Comparison of ENCODE assay signal across 18 cellular contexts in the genomic region with DNA sequence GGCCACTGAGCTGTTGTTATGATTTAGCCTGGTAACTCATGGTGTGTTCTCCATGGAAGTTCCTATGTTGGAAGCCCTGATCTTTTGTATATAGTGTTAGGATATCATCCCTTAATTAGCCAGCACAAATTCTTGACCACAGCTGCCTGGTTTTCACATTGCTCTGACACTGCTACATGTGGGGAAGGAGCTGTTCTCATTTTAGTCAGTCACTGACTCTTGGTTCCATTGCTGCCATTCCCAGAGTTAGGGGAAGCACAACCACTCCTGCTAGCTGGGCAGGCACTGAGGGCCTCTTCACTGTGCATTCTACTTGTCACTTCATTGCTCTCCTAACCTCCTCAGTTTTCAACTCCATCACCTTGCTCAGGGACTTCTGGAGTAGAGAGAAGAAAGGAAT.
"Had no signal": no experiment of that assay in that cellular context is flagged by ENCODE, and none has a peak within 500 bp of the region (broad histone marks: within the 10 kb centered on the region; RNA-seq: fewer than 3 reads in every experiment).

No MANE protein-coding gene starts in this region.

- H3K36me3 ChIP-seq: adrenal gland, left ventricle myocardium inferior, pancreas had no signal

- H3K4me1 ChIP-seq: adrenal gland, testis had no signal

- H3K4me3 ChIP-seq: adrenal gland, esophagus muscularis mucosa, left ventricle myocardium inferior, pancreas, testis had no signal

- H3K4me3 Mint-ChIP-seq: immature natural killer cell; naive B cell; stimulated activated effector memory CD8-positive, alpha-beta T cell treated with anti-CD3 and anti-CD28 coated beads, Interleukin-12 subunit alpha, Interleukin-12 subunit beta, amount 100 ng/mL, for 72 hours had no signal

- H3K27ac ChIP-seq: adrenal gland, esophagus muscularis mucosa, left ventricle myocardium inferior, pancreas, testis had no signal

- DNase-seq: activated CD8-positive, alpha-beta memory T cell treated with anti-CD3 and anti-CD28 coated beads for 24 hours; activated CD8-positive, alpha-beta memory T cell treated with anti-CD3 and anti-CD28 coated beads, Interleukin-2, amount 50 U/mL, for 48 hours; activated effector memory CD4-positive, alpha-beta T cell treated with anti-CD3 and anti-CD28 coated beads, Interleukin-2, amount 50 U/mL, for 16 hours; activated T-cell treated with anti-CD3 and anti-CD28 coated beads, Interleukin-2, amount 50 U/mL, for 48 hours; adrenal gland; effector CD8-positive, alpha-beta T cell; immature natural killer cell; kidney glomerular epithelial cell; left ventricle myocardium inferior; naive B cell; pancreas; stimulated activated CD4-positive, alpha-beta T cell treated with anti-CD3 and anti-CD28 coated beads, Interleukin-4, amount 100 ng/mL, for 24 hours; testis had no signal

- H3K36me3 Mint-ChIP-seq: stimulated activated effector memory CD8-positive, alpha-beta T cell treated with anti-CD3 and anti-CD28 coated beads, Interleukin-12 subunit alpha, Interleukin-12 subunit beta, amount 100 ng/mL, for 72 hours had no signal

- H3K27me3 ChIP-seq: adrenal gland, esophagus muscularis mucosa, pancreas, testis had no signal

- H3K9me3 Mint-ChIP-seq: activated naive CD4-positive, alpha-beta T cell treated with anti-CD3 and anti-CD28 coated beads, Interleukin-2, amount 50 U/mL, for 72 hours; immature natural killer cell; stimulated activated effector memory CD8-positive, alpha-beta T cell treated with anti-CD3 and anti-CD28 coated beads, Interleukin-12 subunit alpha, Interleukin-12 subunit beta, amount 100 ng/mL, for 72 hours had no signal

- H3K9me3 ChIP-seq: adrenal gland, esophagus muscularis mucosa, left ventricle myocardium inferior, pancreas, testis had no signal

- ATAC-seq: activated CD4-positive, CD25-positive, alpha-beta regulatory T cell treated with anti-CD3 and anti-CD28 coated beads, Interleukin-2, amount 50 U/mL, for 24 hours; activated naive CD4-positive, alpha-beta T cell treated with anti-CD3 and anti-CD28 coated beads, Interleukin-2, amount 50 U/mL, for 72 hours; pancreas; sciatic nerve; stimulated activated effector memory CD8-positive, alpha-beta T cell treated with anti-CD3 and anti-CD28 coated beads, Interleukin-12 subunit alpha, Interleukin-12 subunit beta, amount 100 ng/mL, for 72 hours had no signal

- H3K27ac Mint-ChIP-seq: activated naive CD4-positive, alpha-beta T cell treated with anti-CD3 and anti-CD28 coated beads, Interleukin-2, amount 50 U/mL, for 72 hours; stimulated activated effector memory CD8-positive, alpha-beta T cell treated with anti-CD3 and anti-CD28 coated beads, Interleukin-12 subunit alpha, Interleukin-12 subunit beta, amount 100 ng/mL, for 72 hours had no signal

- H3K27me3 Mint-ChIP-seq: naive B cell had no signal
